ENCODE assay signal across 6 cellular contexts in the genomic region with DNA sequence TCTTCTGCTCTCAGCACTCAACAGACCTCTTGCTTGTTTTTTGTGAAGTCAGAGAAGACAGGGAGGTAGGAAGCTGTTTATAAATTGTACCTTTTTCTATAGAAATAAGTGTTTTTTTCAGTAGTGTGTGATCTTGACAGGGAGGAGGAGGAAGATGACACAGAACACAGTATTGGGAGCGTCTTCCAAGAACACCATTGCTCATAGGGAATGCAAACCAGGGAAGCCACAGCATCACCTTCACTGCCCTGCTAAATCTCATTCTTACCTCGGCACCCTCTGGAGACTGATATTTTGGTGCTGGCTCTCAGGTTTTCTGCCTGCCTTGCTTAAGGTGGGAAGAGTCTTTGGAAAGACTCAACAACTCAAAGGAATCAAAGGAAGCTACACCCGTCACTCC.
"Had no signal": no experiment of that assay in that cellular context is flagged by ENCODE, and none has a peak within 500 bp of the region (broad histone marks: within the 10 kb centered on the region; RNA-seq: fewer than 3 reads in every experiment).

No MANE protein-coding gene starts in this region.

- ATAC-seq: HepG2, K562 had no signal

- H3K27ac ChIP-seq: HL-60, KMS-11 had no signal

- H3K4me3 ChIP-seq: K562 had no signal

- DNase-seq: KBM-7, KG1 had no signal

- H3K9ac ChIP-seq: KMS-11 had no signal

- H3K4me2 ChIP-seq: KMS-11 had no signal
